ENCODE assay signal across 1 cellular context in the genomic region with DNA sequence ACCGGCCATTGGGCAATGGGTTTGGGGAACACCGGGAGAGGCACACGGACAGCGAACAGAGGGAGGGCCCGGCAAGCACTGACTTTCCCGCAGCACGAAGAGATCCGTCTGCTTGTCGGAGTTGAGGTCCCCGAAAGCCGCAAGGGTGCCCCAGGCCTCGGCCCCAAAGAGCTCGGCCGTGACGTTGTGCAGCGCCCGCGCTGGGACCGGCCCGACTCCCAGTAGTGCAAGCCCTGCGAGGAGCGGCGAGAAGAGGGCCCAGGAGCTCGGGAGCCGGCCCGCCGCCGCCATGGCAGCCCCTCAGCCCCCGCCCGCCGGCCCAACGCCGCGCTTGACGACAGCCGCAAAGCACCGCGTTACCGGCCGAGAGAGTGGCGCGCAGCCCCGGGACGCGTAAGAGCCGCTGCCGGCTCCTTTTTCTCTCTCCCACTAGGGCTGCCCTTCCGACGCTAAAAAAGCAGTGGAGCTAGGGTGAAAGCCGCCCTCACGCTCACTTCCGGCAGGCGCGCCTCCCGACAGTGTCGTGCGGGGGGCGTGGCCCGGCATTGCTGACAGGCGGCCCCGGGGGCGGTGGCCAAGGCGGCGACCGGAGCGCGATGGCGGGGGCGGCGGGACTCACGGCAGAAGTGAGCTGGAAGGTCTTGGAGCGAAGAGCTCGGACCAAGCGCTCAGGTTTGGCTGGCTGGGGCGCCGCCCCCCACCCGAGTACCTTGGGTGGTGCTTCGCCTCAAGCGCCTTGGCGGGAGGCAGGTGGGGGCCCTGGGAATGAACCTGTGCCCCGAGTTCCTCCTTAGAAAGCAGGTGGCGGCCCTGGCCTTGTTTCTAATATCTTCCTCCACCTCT.
TF ChIP-seq lines count a peak whose summit lies in the region.

ITFG1 (minus strand) TSS at position 309 of the 843 bp plus-strand sequence; CDS start at position 291, 18 bp downstream.
PHKB (plus strand) TSS at position 577 of the 843 bp plus-strand sequence; CDS start at position 597, 20 bp downstream.

TF ChIP-seq in H1, 55 proteins besides CTCF, POLR2A, EP300 and RAD21:
- TF ChIP-seq SIX5 (IDR thresholded peaks at IDR 0.05; ENCODE audit: low read depth, low read length) (no peak), PHF8 (conservative IDR thresholded peaks at IDR 0.05; ENCODE audit: low read depth, low read length) (peak; percentile 82), ATF3 (IDR thresholded peaks at IDR 0.05; ENCODE audit: insufficient read depth, low read depth, low read length) (peak; percentile 94), SIN3A (conservative IDR thresholded peaks at IDR 0.05 in 1 of 2, IDR thresholded peaks at IDR 0.05 in 1 of 2; ENCODE audit: low read depth in 1 of 2, low read length in 2 of 2) (peak in 1 of 2 experiments; percentile 53; a peak in 2 of 4 replicates), POLR2AphosphoS5 (IDR thresholded peaks at IDR 0.05; ENCODE audit: low read depth, low read length) (peak; percentile 51; the same call in 1 of the 2 replicates), EZH2 (IDR thresholded peaks at IDR 0.05; ENCODE audit: low read depth, low read length, severe bottlenecking) (no peak), SAP30 (IDR thresholded peaks at IDR 0.05; ENCODE audit: insufficient read depth, insufficient replicate concordance, low read length) (no peak), RFX5 (IDR thresholded peaks at IDR 0.05; ENCODE audit: borderline replicate concordance, low read depth, low read length) (no peak), SP2 (IDR thresholded peaks at IDR 0.05; ENCODE audit: low read length) (no peak), ASH2L (IDR thresholded peaks at IDR 0.05; ENCODE audit: low read length) (peak; percentile 82), RNF2 (IDR thresholded peaks at IDR 0.05; ENCODE audit: borderline replicate concordance, low read depth, low read length, missing control alignments, poor library complexity, severe bottlenecking) (no peak), TAF1 (IDR thresholded peaks at IDR 0.05; ENCODE audit: low read depth, low read length) (peak; percentile 90), HDAC6 (IDR thresholded peaks at IDR 0.05; ENCODE audit: low read depth, low read length) (no peak), JUN (IDR thresholded peaks at IDR 0.05; ENCODE audit: low read depth, low read length) (no peak), TEAD4 (IDR thresholded peaks at IDR 0.05; ENCODE audit: low read depth, low read length) (no peak), KDM5A (IDR thresholded peaks at IDR 0.05; ENCODE audit: low read length) (no peak), POU5F1 (IDR thresholded peaks at IDR 0.05; ENCODE audit: low read depth, low read length) (no peak), BACH1 (IDR thresholded peaks at IDR 0.05; ENCODE audit: low read length) (no peak), TCF12 (IDR thresholded peaks at IDR 0.05; ENCODE audit: low read depth, low read length) (no peak), BCL11A (IDR thresholded peaks at IDR 0.05; ENCODE audit: low read depth in 2 of 2, low read length in 2 of 2) (no peak), KDM4A (IDR thresholded peaks at IDR 0.05; ENCODE audit: low read depth, low read length, severe bottlenecking) (peak; percentile 59), SRF (IDR thresholded peaks at IDR 0.05; ENCODE audit: low read depth, low read length) (no peak), EGR1 (IDR thresholded peaks at IDR 0.05; ENCODE audit: borderline replicate concordance, low read depth, low read length) (peak; percentile 90; the same call in 1 of the 2 replicates), YY1 (IDR thresholded peaks at IDR 0.05; ENCODE audit: low read depth, low read length) (peak; percentile 81), RBBP5 (IDR thresholded peaks at IDR 0.05; ENCODE audit: borderline replicate concordance, low read depth, low read length) (peak; percentile 43; the same call in 1 of the 2 replicates), NANOG (IDR thresholded peaks at IDR 0.05; ENCODE audit: insufficient read depth, low read depth, low read length, poor library complexity, severe bottlenecking) (no peak), FOSL1 (IDR thresholded peaks at IDR 0.05; ENCODE audit: insufficient read depth, low read depth, low read length) (no peak), SP1 (IDR thresholded peaks at IDR 0.05; ENCODE audit: low read depth, low read length) (no peak), CBX5 (IDR thresholded peaks at IDR 0.05; ENCODE audit: low read depth, low read length) (no peak), SUZ12 (IDR thresholded peaks at IDR 0.05; ENCODE audit: low read length) (no peak), TBP (IDR thresholded peaks at IDR 0.05; ENCODE audit: low read depth, low read length) (peak; percentile 55; the same call in 1 of the 2 replicates), HDAC2 (IDR thresholded peaks at IDR 0.05; ENCODE audit: borderline replicate concordance in 1 of 2, low read depth in 2 of 2, low read length in 2 of 2) (peak in 1 of 2 experiments; percentile 12; a peak in 1 of 4 replicates)
- TF ChIP-seq, protein P1, sequence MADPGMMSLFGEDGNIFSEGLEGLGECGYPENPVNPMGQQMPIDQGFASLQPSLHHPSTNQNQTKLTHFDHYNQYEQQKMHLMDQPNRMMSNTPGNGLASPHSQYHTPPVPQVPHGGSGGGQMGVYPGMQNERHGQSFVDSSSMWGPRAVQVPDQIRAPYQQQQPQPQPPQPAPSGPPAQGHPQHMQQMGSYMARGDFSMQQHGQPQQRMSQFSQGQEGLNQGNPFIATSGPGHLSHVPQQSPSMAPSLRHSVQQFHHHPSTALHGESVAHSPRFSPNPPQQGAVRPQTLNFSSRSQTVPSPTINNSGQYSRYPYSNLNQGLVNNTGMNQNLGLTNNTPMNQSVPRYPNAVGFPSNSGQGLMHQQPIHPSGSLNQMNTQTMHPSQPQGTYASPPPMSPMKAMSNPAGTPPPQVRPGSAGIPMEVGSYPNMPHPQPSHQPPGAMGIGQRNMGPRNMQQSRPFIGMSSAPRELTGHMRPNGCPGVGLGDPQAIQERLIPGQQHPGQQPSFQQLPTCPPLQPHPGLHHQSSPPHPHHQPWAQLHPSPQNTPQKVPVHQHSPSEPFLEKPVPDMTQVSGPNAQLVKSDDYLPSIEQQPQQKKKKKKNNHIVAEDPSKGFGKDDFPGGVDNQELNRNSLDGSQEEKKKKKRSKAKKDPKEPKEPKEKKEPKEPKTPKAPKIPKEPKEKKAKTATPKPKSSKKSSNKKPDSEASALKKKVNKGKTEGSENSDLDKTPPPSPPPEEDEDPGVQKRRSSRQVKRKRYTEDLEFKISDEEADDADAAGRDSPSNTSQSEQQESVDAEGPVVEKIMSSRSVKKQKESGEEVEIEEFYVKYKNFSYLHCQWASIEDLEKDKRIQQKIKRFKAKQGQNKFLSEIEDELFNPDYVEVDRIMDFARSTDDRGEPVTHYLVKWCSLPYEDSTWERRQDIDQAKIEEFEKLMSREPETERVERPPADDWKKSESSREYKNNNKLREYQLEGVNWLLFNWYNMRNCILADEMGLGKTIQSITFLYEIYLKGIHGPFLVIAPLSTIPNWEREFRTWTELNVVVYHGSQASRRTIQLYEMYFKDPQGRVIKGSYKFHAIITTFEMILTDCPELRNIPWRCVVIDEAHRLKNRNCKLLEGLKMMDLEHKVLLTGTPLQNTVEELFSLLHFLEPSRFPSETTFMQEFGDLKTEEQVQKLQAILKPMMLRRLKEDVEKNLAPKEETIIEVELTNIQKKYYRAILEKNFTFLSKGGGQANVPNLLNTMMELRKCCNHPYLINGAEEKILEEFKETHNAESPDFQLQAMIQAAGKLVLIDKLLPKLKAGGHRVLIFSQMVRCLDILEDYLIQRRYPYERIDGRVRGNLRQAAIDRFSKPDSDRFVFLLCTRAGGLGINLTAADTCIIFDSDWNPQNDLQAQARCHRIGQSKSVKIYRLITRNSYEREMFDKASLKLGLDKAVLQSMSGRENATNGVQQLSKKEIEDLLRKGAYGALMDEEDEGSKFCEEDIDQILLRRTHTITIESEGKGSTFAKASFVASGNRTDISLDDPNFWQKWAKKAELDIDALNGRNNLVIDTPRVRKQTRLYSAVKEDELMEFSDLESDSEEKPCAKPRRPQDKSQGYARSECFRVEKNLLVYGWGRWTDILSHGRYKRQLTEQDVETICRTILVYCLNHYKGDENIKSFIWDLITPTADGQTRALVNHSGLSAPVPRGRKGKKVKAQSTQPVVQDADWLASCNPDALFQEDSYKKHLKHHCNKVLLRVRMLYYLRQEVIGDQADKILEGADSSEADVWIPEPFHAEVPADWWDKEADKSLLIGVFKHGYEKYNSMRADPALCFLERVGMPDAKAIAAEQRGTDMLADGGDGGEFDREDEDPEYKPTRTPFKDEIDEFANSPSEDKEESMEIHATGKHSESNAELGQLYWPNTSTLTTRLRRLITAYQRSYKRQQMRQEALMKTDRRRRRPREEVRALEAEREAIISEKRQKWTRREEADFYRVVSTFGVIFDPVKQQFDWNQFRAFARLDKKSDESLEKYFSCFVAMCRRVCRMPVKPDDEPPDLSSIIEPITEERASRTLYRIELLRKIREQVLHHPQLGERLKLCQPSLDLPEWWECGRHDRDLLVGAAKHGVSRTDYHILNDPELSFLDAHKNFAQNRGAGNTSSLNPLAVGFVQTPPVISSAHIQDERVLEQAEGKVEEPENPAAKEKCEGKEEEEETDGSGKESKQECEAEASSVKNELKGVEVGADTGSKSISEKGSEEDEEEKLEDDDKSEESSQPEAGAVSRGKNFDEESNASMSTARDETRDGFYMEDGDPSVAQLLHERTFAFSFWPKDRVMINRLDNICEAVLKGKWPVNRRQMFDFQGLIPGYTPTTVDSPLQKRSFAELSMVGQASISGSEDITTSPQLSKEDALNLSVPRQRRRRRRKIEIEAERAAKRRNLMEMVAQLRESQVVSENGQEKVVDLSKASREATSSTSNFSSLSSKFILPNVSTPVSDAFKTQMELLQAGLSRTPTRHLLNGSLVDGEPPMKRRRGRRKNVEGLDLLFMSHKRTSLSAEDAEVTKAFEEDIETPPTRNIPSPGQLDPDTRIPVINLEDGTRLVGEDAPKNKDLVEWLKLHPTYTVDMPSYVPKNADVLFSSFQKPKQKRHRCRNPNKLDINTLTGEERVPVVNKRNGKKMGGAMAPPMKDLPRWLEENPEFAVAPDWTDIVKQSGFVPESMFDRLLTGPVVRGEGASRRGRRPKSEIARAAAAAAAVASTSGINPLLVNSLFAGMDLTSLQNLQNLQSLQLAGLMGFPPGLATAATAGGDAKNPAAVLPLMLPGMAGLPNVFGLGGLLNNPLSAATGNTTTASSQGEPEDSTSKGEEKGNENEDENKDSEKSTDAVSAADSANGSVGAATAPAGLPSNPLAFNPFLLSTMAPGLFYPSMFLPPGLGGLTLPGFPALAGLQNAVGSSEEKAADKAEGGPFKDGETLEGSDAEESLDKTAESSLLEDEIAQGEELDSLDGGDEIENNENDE (IDR thresholded peaks at IDR 0.05; ENCODE audit: insufficient replicate concordance, low read length) = no peak
- TF ChIP-seq, protein P2, sequence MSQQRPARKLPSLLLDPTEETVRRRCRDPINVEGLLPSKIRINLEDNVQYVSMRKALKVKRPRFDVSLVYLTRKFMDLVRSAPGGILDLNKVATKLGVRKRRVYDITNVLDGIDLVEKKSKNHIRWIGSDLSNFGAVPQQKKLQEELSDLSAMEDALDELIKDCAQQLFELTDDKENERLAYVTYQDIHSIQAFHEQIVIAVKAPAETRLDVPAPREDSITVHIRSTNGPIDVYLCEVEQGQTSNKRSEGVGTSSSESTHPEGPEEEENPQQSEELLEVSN (IDR thresholded peaks at IDR 0.05) = no peak
- TF ChIP-seq, protein P3, sequence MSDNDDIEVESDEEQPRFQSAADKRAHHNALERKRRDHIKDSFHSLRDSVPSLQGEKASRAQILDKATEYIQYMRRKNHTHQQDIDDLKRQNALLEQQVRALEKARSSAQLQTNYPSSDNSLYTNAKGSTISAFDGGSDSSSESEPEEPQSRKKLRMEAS (IDR thresholded peaks at IDR 0.05) = no peak
